Comparison of ENCODE assay signal across 16 cellular contexts in the genomic region with DNA sequence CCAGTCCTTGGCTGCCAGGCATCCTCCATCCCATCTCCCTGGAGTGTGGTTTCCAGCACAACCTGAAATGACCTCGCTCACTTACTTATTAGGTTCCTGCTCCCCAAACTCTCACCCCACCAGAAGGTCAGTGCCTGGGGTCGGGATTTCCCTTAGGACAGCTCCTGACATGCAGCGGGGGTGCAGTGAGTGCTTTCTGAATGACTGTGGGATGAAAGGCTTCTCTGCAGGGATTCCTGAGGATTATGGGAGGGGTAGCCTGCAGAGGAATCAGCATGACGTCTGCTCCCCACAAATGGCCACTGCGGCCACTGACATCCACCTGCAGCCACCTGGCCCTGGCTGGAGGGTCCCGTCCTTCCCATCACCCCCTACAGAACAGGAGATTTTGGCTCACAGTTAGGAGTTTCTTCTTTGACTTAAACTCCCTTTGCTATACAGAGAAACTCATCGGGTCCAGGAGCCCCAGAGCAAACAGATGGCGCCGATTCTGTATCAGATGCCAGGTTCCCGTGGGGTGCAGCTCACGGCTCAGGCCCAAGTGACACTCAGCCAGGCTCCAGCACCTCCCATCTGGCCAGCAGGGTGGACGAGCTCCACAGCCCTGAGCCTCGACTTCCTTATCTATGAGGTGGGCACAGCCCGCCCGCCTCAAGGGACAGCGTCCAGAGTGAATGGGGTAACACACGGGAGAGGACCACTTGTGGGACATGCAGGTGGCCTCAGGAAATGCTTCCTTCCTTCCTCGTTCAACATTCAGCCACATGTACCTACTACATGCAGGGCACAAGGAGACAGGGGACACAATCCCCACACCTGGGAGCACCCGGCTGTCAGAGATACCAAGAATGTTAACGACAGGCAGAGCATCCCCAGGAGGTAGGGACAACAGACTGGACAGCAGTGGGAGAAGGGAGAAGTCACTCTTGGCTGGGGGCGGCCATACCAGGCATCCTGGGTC.
DNase-seq lines count a peak whose midpoint lies in the region; ATAC-seq, FAIRE-seq and TF ChIP-seq lines count a peak whose summit lies in the region.
"Had no signal": no experiment of that assay in that cellular context is flagged by ENCODE, and none has a peak within 500 bp of the region (broad histone marks: within the 10 kb centered on the region; RNA-seq: fewer than 3 reads in every experiment).

No MANE protein-coding gene starts in this region.

- H3K4me3 Mint-ChIP-seq in stimulated activated naive CD8-positive, alpha-beta T cell treated with anti-CD3 and anti-CD28 coated beads, Interleukin-15, amount 100 ng/mL, for 72 hours = no peak overlapping the region
- no peak overlapping the region for H3K4me3 Mint-ChIP-seq in nephron progenitor cell
- H3K4me3 Mint-ChIP-seq in activated naive CD8-positive, alpha-beta T cell treated with anti-CD3 and anti-CD28 coated beads, Interleukin-2, amount 50 U/mL, for 24 hours = no peak overlapping the region
- H3K4me3 Mint-ChIP-seq: CD8-positive, alpha-beta T cell had no signal

- no peak for DNase-seq in stimulated activated naive CD8-positive, alpha-beta T cell treated with anti-CD3 and anti-CD28 coated beads, Interleukin-15, amount 100 ng/mL, for 72 hours
- DNase-seq in stimulated activated naive CD8-positive, alpha-beta T cell treated with anti-CD3 and anti-CD28 coated beads, Interleukin-15, Interleukin-2, amounts not matched to agents 100 U/mL and 50 U/mL, for 24 hours = no peak
- DNase-seq in NCI-H446 treated with DMSO at 0.1 percent for 48 hours (lab: John Stamatoyannopoulos, UW) (peak; percentile 4), nephron progenitor cell (no peak), GM12892 (ENCODE audit: insufficient read length) (no peak), HT-29 (ENCODE audit: low spot score) (no peak)
- DNase-seq in activated naive CD8-positive, alpha-beta T cell treated with anti-CD3 and anti-CD28 coated beads, Interleukin-2, amount 50 U/mL, for 24 hours = no peak
- DNase-seq: Calu3; CD8-positive, alpha-beta T cell; DMS79; NCI-H1436; NCI-H2029 treated with DMSO at 0.1 percent for 48 hours; NCI-H82; OCI-M1; SHP77 had no signal

- no peaks in the 10 kb centered on the region for H3K27me3 Mint-ChIP-seq in stimulated activated naive CD8-positive, alpha-beta T cell treated with anti-CD3 and anti-CD28 coated beads, Interleukin-15, amount 100 ng/mL, for 72 hours
- H3K27me3 Mint-ChIP-seq in nephron progenitor cell (ENCODE audit: low read depth, poor library complexity) = peaks cover 3% of the 10 kb centered on the region
- no peaks in the 10 kb centered on the region for H3K27me3 Mint-ChIP-seq in activated naive CD8-positive, alpha-beta T cell treated with anti-CD3 and anti-CD28 coated beads, Interleukin-2, amount 50 U/mL, for 24 hours

- no peak for ATAC-seq in stimulated activated naive CD8-positive, alpha-beta T cell treated with anti-CD3 and anti-CD28 coated beads, Interleukin-15, amount 100 ng/mL, for 72 hours
- ATAC-seq in stimulated activated naive CD8-positive, alpha-beta T cell treated with anti-CD3 and anti-CD28 coated beads, Interleukin-15, Interleukin-2, amounts not matched to agents 100 U/mL and 50 U/mL, for 24 hours = no peak
- ATAC-seq in activated naive CD8-positive, alpha-beta T cell treated with anti-CD3 and anti-CD28 coated beads, Interleukin-2, amount 50 U/mL, for 24 hours = no peak
- ATAC-seq: A549; CD8-positive, alpha-beta T cell had no signal

- H3K27ac Mint-ChIP-seq in stimulated activated naive CD8-positive, alpha-beta T cell treated with anti-CD3 and anti-CD28 coated beads, Interleukin-15, amount 100 ng/mL, for 72 hours = peak overlapping the region; percentile 79 to 88
- H3K27ac Mint-ChIP-seq in nephron progenitor cell = peak overlapping the region; percentile 65
- no peak overlapping the region for H3K27ac Mint-ChIP-seq in activated naive CD8-positive, alpha-beta T cell treated with anti-CD3 and anti-CD28 coated beads, Interleukin-2, amount 50 U/mL, for 24 hours
- H3K27ac Mint-ChIP-seq: CD8-positive, alpha-beta T cell had no signal

- no peak for FAIRE-seq in GM12892 (lab: Jason Lieb, UNC)
- FAIRE-seq: A549 had no signal

- no peaks in the 10 kb centered on the region for H3K9me3 Mint-ChIP-seq in stimulated activated naive CD8-positive, alpha-beta T cell treated with anti-CD3 and anti-CD28 coated beads, Interleukin-15, amount 100 ng/mL, for 72 hours
- H3K9me3 Mint-ChIP-seq in nephron progenitor cell = peaks cover 6% of the 10 kb centered on the region
- H3K9me3 Mint-ChIP-seq in activated naive CD8-positive, alpha-beta T cell treated with anti-CD3 and anti-CD28 coated beads, Interleukin-2, amount 50 U/mL, for 24 hours = no peaks in the 10 kb centered on the region
- H3K9me3 Mint-ChIP-seq: CD8-positive, alpha-beta T cell had no signal

- TF ChIP-seq CTCF in nephron progenitor cell (IDR thresholded peaks at IDR 0.05) = no peak

- no peak for TF ChIP-seq POLR2A in GM12892 (IDR thresholded peaks at IDR 0.05; ENCODE audit: low read depth, low read length)

- H3K36me3 Mint-ChIP-seq in nephron progenitor cell (ENCODE audit: low read depth) = no peaks in the 10 kb centered on the region
- no peaks in the 10 kb centered on the region for H3K36me3 Mint-ChIP-seq in activated naive CD8-positive, alpha-beta T cell treated with anti-CD3 and anti-CD28 coated beads, Interleukin-2, amount 50 U/mL, for 24 hours (ENCODE audit: low read depth)
- H3K36me3 Mint-ChIP-seq: CD8-positive, alpha-beta T cell had no signal

- peaks cover 7% of the 10 kb centered on the region for H3K4me1 Mint-ChIP-seq in stimulated activated naive CD8-positive, alpha-beta T cell treated with anti-CD3 and anti-CD28 coated beads, Interleukin-15, amount 100 ng/mL, for 72 hours
- peaks cover 15% of the 10 kb centered on the region for H3K4me1 Mint-ChIP-seq in nephron progenitor cell
- peaks cover 1% of the 10 kb centered on the region for H3K4me1 Mint-ChIP-seq in activated naive CD8-positive, alpha-beta T cell treated with anti-CD3 and anti-CD28 coated beads, Interleukin-2, amount 50 U/mL, for 24 hours
